In genomic region chr2:120897399-120897798, GRCh38 we compare ENCODE assay signal across 1 cellular context.
TF ChIP-seq lines count a peak whose summit lies in the region.

No MANE protein-coding gene starts in this region.

TF ChIP-seq in GM23338, 12 proteins besides CTCF, POLR2A, EP300 and RAD21 (continued from another document):
- TF ChIP-seq ZNF462 (CRISPR knock-in tag; IDR thresholded peaks at IDR 0.05): no peak
- TF ChIP-seq REST (IDR thresholded peaks at IDR 0.05; ENCODE audit: unreplicated experiment): no peak
- TF ChIP-seq STAT1 (IDR thresholded peaks at IDR 0.05; ENCODE audit: unreplicated experiment): no peak
- TF ChIP-seq ETS1 (IDR thresholded peaks at IDR 0.05): no peak
- TF ChIP-seq EZH2phosphoT487 (IDR thresholded peaks at IDR 0.05; ENCODE audit: unreplicated experiment): no peak
- no peak for TF ChIP-seq ZNF331 (CRISPR knock-in tag; IDR thresholded peaks at IDR 0.05; ENCODE audit: low read depth)
- no peak for TF ChIP-seq ZNF114 (CRISPR knock-in tag; IDR thresholded peaks at IDR 0.05)
- no peak for TF ChIP-seq NANOG (IDR thresholded peaks at IDR 0.05; ENCODE audit: borderline replicate concordance)
- TF ChIP-seq CREB1 (CRISPR knock-in tag; IDR thresholded peaks at IDR 0.05; ENCODE audit: low read depth): no peak
